Comparison of ENCODE assay signal across 11 cellular contexts in the genomic region with DNA sequence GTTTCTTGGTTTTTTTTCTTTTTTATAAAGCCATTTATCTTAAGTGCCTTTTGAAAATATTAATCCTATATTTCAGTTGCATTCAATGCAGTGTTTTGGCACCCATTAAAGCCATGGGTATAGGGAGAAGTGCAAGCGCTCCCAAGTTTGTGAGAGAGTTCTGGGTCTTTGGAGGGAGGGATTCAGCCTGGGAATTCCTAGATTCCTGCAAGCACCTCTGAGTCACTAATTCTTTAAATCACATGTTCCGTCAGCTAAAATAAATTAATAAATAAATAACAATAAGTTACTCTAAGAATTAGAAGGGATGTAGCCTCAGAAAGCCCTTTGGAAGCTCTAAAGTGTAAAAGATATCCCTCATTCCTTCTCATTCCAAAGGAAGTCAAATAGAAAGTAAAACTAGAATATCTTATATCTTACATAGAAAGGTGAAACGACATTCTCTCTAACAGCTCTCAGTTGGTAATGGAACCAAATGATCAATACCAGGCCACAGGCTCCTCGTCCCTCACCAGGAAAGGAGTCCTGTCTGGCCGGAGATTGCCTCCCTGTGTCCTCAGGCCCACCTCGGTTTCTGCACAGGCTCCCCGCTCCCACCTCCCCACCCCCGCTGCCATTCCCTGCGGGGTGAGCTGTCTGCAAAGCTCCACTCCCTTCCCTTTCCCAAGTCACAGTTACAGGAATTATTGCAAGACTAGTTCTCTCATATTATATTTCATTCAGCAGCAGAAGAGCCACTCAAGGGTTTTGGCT.
DNase-seq lines count a peak whose midpoint lies in the region; ATAC-seq and TF ChIP-seq lines count a peak whose summit lies in the region.
"Had no signal": no experiment of that assay in that cellular context is flagged by ENCODE, and none has a peak within 500 bp of the region (broad histone marks: within the 10 kb centered on the region; RNA-seq: fewer than 3 reads in every experiment).

No MANE protein-coding gene starts in this region.

- DNase-seq in Caki2 (ENCODE audit: low read depth) (peak; percentile 67), adipocyte (ENCODE audit: low read depth) (peak; percentile 78), heart right ventricle (peak; percentile 27 to 49), prostate gland (ENCODE audit: low spot score) (no peak), NCI-H345 (lab: John Stamatoyannopoulos, UW) (no peak), T-helper 17 cell (no peak)
- no peak for DNase-seq in activated T-helper 2 cell treated with anti-CD3 and anti-CD28 coated beads, Interferon-gamma antibody, Interleukin-2, Interleukin-4, amounts not matched to agents 10 μg/mL and 5 μg/mL and 100 μg/mL, durations not matched to agents 14 hours and 24 hours and 36 hours (ENCODE audit: low spot score)
- DNase-seq: DMS 273 treated with DMSO at 0.1 percent for 48 hours, NCI-H1436 treated with DMSO at 0.1 percent for 48 hours had no signal

- H3K27ac Mint-ChIP-seq in T-helper 17 cell = no peak overlapping the region
- no peak overlapping the region for H3K27ac Mint-ChIP-seq in activated T-helper 2 cell treated with anti-CD3 and anti-CD28 coated beads, Interferon-gamma antibody, Interleukin-2, Interleukin-4, amounts not matched to agents 10 μg/mL and 5 μg/mL and 100 μg/mL, durations not matched to agents 14 hours and 24 hours and 36 hours
- H3K27ac Mint-ChIP-seq: stimulated activated naive CD8-positive, alpha-beta T cell treated with anti-CD3 and anti-CD28 coated beads, Interleukin-15, Interleukin-2, amounts not matched to agents 100 ng/mL and 50 ng/mL, for 24 hours had no signal

- no peaks in the 10 kb centered on the region for H3K4me1 Mint-ChIP-seq in T-helper 17 cell
- H3K4me1 Mint-ChIP-seq in activated T-helper 2 cell treated with anti-CD3 and anti-CD28 coated beads, Interferon-gamma antibody, Interleukin-2, Interleukin-4, amounts not matched to agents 10 μg/mL and 5 μg/mL and 100 μg/mL, durations not matched to agents 14 hours and 24 hours and 36 hours (ENCODE audit: low read depth) = no peaks in the 10 kb centered on the region

- H3K36me3 ChIP-seq in adipocyte (ENCODE audit: control insufficient read depth, insufficient read depth, low read length, severe bottlenecking) = no peaks in the 10 kb centered on the region
- H3K36me3 ChIP-seq in heart right ventricle = no peaks in the 10 kb centered on the region
- H3K36me3 ChIP-seq in prostate gland = no peaks in the 10 kb centered on the region

- H3K9ac ChIP-seq in adipocyte (ENCODE audit: low read length) = peak overlapping the region; percentile 76

- no peaks in the 10 kb centered on the region for H3K9me3 ChIP-seq in adipocyte (ENCODE audit: control insufficient read depth, low read length)
- H3K9me3 ChIP-seq in heart right ventricle = peaks cover 0 to 5% (median 0%) of the 10 kb centered on the region in 11 donors
- H3K9me3 ChIP-seq in prostate gland = no peaks in the 10 kb centered on the region
- no peaks in the 10 kb centered on the region for H3K9me3 ChIP-seq in T-helper 17 cell (ENCODE audit: control insufficient read depth, low read length, poor library complexity, severe bottlenecking)

- TF ChIP-seq CTCF in heart right ventricle (IDR thresholded peaks at IDR 0.05) (no peak), prostate gland (IDR thresholded peaks at IDR 0.05) (no peak)

- H3K27me3 ChIP-seq in adipocyte (replicated peaks; ENCODE audit: control insufficient read depth, insufficient read depth, low read length) (no peaks in the 10 kb centered on the region), heart right ventricle (no peaks in the 10 kb centered on the region), prostate gland (replicated peaks; ENCODE audit: insufficient read depth) (no peaks in the 10 kb centered on the region)

- H3K4me1 ChIP-seq in adipocyte (ENCODE audit: control insufficient read depth, insufficient read depth, low read length) = peaks cover 45% of the 10 kb centered on the region
- H3K4me1 ChIP-seq in heart right ventricle = peaks cover 0 to 39% (median 22%) of the 10 kb centered on the region in 9 donors
- H3K4me1 ChIP-seq in prostate gland (replicated peaks) = no peaks in the 10 kb centered on the region

- intact Hi-C loops in heart right ventricle (cut with DNase I) = no loop called here
- intact Hi-C loops in prostate gland (cut with DNase I) = no loop called here
- intact Hi-C loops in activated T-helper 2 cell treated with anti-CD3 and anti-CD28 coated beads, Interferon-gamma antibody, Interleukin-2, Interleukin-4, amounts not matched to agents 10 μg/mL and 5 μg/mL and 100 μg/mL, durations not matched to agents 14 hours and 24 hours and 36 hours (cut with micrococcal nuclease) = no loop called here

- no peaks in the 10 kb centered on the region for H3K36me3 Mint-ChIP-seq in T-helper 17 cell (ENCODE audit: low read depth)
- H3K36me3 Mint-ChIP-seq in activated T-helper 2 cell treated with anti-CD3 and anti-CD28 coated beads, Interferon-gamma antibody, Interleukin-2, Interleukin-4, amounts not matched to agents 10 μg/mL and 5 μg/mL and 100 μg/mL, durations not matched to agents 14 hours and 24 hours and 36 hours (ENCODE audit: low read depth) = no peaks in the 10 kb centered on the region

- ATAC-seq in heart right ventricle = peak; percentile 54 to 85 (median 75)
- no peak for ATAC-seq in T-helper 17 cell
- ATAC-seq in GM18870 (IDR thresholded peaks at IDR 0.05; ENCODE audit: unreplicated experiment) = no peak

- in situ Hi-C loops in Caki2 (cut with HindIII; ENCODE audit: low pct_unique_long_range_greater_than_20kb, low sequenced_read_pairs) = no loop called here

- H3K4me3 Mint-ChIP-seq in T-helper 17 cell = no peak overlapping the region
- H3K4me3 Mint-ChIP-seq in activated T-helper 2 cell treated with anti-CD3 and anti-CD28 coated beads, Interferon-gamma antibody, Interleukin-2, Interleukin-4, amounts not matched to agents 10 μg/mL and 5 μg/mL and 100 μg/mL, durations not matched to agents 14 hours and 24 hours and 36 hours (ENCODE audit: low read depth) = no peak overlapping the region
- H3K4me3 Mint-ChIP-seq: stimulated activated naive CD8-positive, alpha-beta T cell treated with anti-CD3 and anti-CD28 coated beads, Interleukin-15, Interleukin-2, amounts not matched to agents 100 ng/mL and 50 ng/mL, for 24 hours had no signal

- peaks cover 5% of the 10 kb centered on the region for H3K27me3 Mint-ChIP-seq in T-helper 17 cell
- peaks cover 2% of the 10 kb centered on the region for H3K27me3 Mint-ChIP-seq in activated T-helper 2 cell treated with anti-CD3 and anti-CD28 coated beads, Interferon-gamma antibody, Interleukin-2, Interleukin-4, amounts not matched to agents 10 μg/mL and 5 μg/mL and 100 μg/mL, durations not matched to agents 14 hours and 24 hours and 36 hours (ENCODE audit: low read depth)
- H3K27me3 Mint-ChIP-seq: stimulated activated naive CD8-positive, alpha-beta T cell treated with anti-CD3 and anti-CD28 coated beads, Interleukin-15, Interleukin-2, amounts not matched to agents 100 ng/mL and 50 ng/mL, for 24 hours had no signal

- H3K27ac ChIP-seq in heart right ventricle (peak overlapping the region in 6 of 10 donors; percentile 31 to 80 (median 61)), prostate gland (peak overlapping the region in 1 of 2 donors; percentile 35)

- H3K4me3 ChIP-seq in adipocyte (ENCODE audit: low read length) (peak overlapping the region; percentile 78), heart right ventricle (peak overlapping the region in 9 of 10 donors; percentile 21 to 57 (median 43)), prostate gland (peak overlapping the region; percentile 11 to 20)

- no peak for TF ChIP-seq POLR2A in prostate gland (IDR thresholded peaks at IDR 0.05)

- 24 to 25% methylated on average over 9 of the region's 9 CpGs for WGBS in heart right ventricle, 2 donors
- WGBS in prostate gland = 35% methylated on average over 9 of the region's 9 CpGs

- no peaks in the 10 kb centered on the region for H3K9me3 Mint-ChIP-seq in activated T-helper 2 cell treated with anti-CD3 and anti-CD28 coated beads, Interferon-gamma antibody, Interleukin-2, Interleukin-4, amounts not matched to agents 10 μg/mL and 5 μg/mL and 100 μg/mL, durations not matched to agents 14 hours and 24 hours and 36 hours
- H3K9me3 Mint-ChIP-seq: stimulated activated naive CD8-positive, alpha-beta T cell treated with anti-CD3 and anti-CD28 coated beads, Interleukin-15, Interleukin-2, amounts not matched to agents 100 ng/mL and 50 ng/mL, for 24 hours had no signal

Comparison
In these comparisons a context has a peak if more than half of its experiments do, and no peak if none do; other contexts are left out.
1. DNase-seq: peak in Caki2 (single experiment), adipocyte (single experiment) and heart right ventricle (2 of 2); none in prostate gland (single experiment), NCI-H345 (single experiment), T-helper 17 cell (0 of 3) and activated T-helper 2 cell treated with anti-CD3 and anti-CD28 coated beads, Interferon-gamma antibody, Interleukin-2, Interleukin-4, amounts not matched to agents 10 μg/mL and 5 μg/mL and 100 μg/mL, durations not matched to agents 14 hours and 24 hours and 36 hours (single experiment).
2. H3K4me3 ChIP-seq: peak in every context shown above with its lines; median percentile 78 in adipocyte; 43 in heart right ventricle; 16 in prostate gland.
3. ATAC-seq: peak in heart right ventricle (8 of 8); none in T-helper 17 cell (single experiment) and GM18870 (single experiment).